9 cellular contexts compared by ENCODE assay signal in genomic region chr2:230668939-230669303, GRCh38. TPM values are rescaled to one million over a fixed set of nuclear protein-coding genes. Genes with fewer than 3 reads are reported as not detected.
A peak's percentile ranks its signal among the peaks of the same experiment; 100 is the strongest.
DNase-seq lines count a peak whose midpoint lies in the region; ATAC-seq and TF ChIP-seq lines count a peak whose summit lies in the region.
"Had no signal": no experiment of that assay in that cellular context is flagged by ENCODE, and none has a peak within 500 bp of the region (broad histone marks: within the 10 kb centered on the region; RNA-seq: fewer than 3 reads in every experiment).

No MANE protein-coding gene starts in this region.

- H3K4me3 ChIP-seq in KMS-11 (IDR thresholded peaks at IDR 0.05; ENCODE audit: insufficient read depth, low read depth, low read length) (no peak overlapping the region), Caco-2 (ENCODE audit: low read depth, low read length) (no peak overlapping the region), gastroesophageal sphincter (no peak overlapping the region), A673 (ENCODE audit: low read depth, low read length, poor library complexity, severe bottlenecking) (no peak overlapping the region)

- no peak for TF ChIP-seq POLR2A in gastroesophageal sphincter (IDR thresholded peaks at IDR 0.05)

- H3K9ac ChIP-seq in KMS-11: peak overlapping the region; percentile 71

- H3K27ac Mint-ChIP-seq in Caco-2 (ENCODE audit: unreplicated experiment): no peak overlapping the region

- H3K27ac ChIP-seq in KMS-11: peak overlapping the region; percentile 96
- peak overlapping the region in 1 of 4 donors; percentile 29 for H3K27ac ChIP-seq in gastroesophageal sphincter
- H3K27ac ChIP-seq in A673 (ENCODE audit: low read depth, low read length, poor library complexity, severe bottlenecking): no peak overlapping the region

- H3K36me3 Mint-ChIP-seq in Caco-2 (ENCODE audit: insufficient read depth, unreplicated experiment): no peaks in the 10 kb centered on the region

- no peak overlapping the region for H3K4me3 Mint-ChIP-seq in Caco-2 (ENCODE audit: unreplicated experiment)

- no peak for TF ChIP-seq CTCF in KMS-11 (conservative IDR thresholded peaks at IDR 0.05; ENCODE audit: low read depth, low read length)
- TF ChIP-seq CTCF in Caco-2 (IDR thresholded peaks at IDR 0.05; ENCODE audit: insufficient read depth in 1 of 2, low read depth in 1 of 2, low read length in 1 of 2, severe bottlenecking in 1 of 2, unreplicated experiment in 1 of 2): no peak
- TF ChIP-seq CTCF in gastroesophageal sphincter (IDR thresholded peaks at IDR 0.05): no peak
- TF ChIP-seq CTCF in A673 (conservative IDR thresholded peaks at IDR 0.05; ENCODE audit: low read depth, low read length): no peak

- no peaks in the 10 kb centered on the region for H3K79me2 ChIP-seq in KMS-11 (ENCODE audit: insufficient read depth, low read depth)

- H2AFZ ChIP-seq in KMS-11 (ENCODE audit: low read depth): peak overlapping the region; percentile 62; the same call in 1 of the 2 replicates

- H3K4me1 Mint-ChIP-seq in Caco-2 (ENCODE audit: low read depth, unreplicated experiment): peaks cover 10% of the 10 kb centered on the region

- H3K9me3 Mint-ChIP-seq in Caco-2 (ENCODE audit: unreplicated experiment): no peaks in the 10 kb centered on the region

- DNase-seq in left ventricle myocardium superior (no peak), Caco-2 (no peak), NCI-H446 (lab: John Stamatoyannopoulos, UW) (no peak), A673 (ENCODE audit: low spot score) (no peak)
- DNase-seq: dermis blood vessel endothelial cell had no signal

- H3K36me3 ChIP-seq in KMS-11 (ENCODE audit: insufficient read depth) (no peaks in the 10 kb centered on the region), Caco-2 (ENCODE audit: control insufficient read depth, insufficient read depth, low read length) (no peaks in the 10 kb centered on the region), gastroesophageal sphincter (no peaks in the 10 kb centered on the region), A673 (ENCODE audit: insufficient read depth, low read length, poor library complexity, severe bottlenecking) (no peaks in the 10 kb centered on the region)

- intact Hi-C loops in left ventricle myocardium superior (cut with micrococcal nuclease): no loop called here
- intact Hi-C loops in Caco-2 (cut with micrococcal nuclease; ENCODE audit: unreplicated experiment): no loop called here
- intact Hi-C loops in A673 (cut with micrococcal nuclease; ENCODE audit: unreplicated experiment): no loop called here

- H3K4me2 ChIP-seq in KMS-11: peak overlapping the region; percentile 95

- no peaks in the 10 kb centered on the region for H4K20me1 ChIP-seq in KMS-11 (ENCODE audit: insufficient read depth)

- peak; percentile 42 for ATAC-seq in GM18511 (IDR thresholded peaks at IDR 0.05; ENCODE audit: unreplicated experiment)
- peak; percentile 31 for ATAC-seq in GM21717 (IDR thresholded peaks at IDR 0.05; ENCODE audit: unreplicated experiment)
- peak; percentile 11 for ATAC-seq in left ventricle myocardium superior
- no peak for ATAC-seq in gastroesophageal sphincter

- H3K9me3 ChIP-seq in Caco-2: no peaks in the 10 kb centered on the region
- no peaks in the 10 kb centered on the region for H3K9me3 ChIP-seq in gastroesophageal sphincter
- no peaks in the 10 kb centered on the region for H3K9me3 ChIP-seq in A673 (ENCODE audit: low read depth, low read length, poor library complexity, severe bottlenecking)

- H3K4me1 ChIP-seq in KMS-11 (ENCODE audit: low read depth, poor library complexity, severe bottlenecking): peaks cover 73% of the 10 kb centered on the region
- peaks cover 7% of the 10 kb centered on the region for H3K4me1 ChIP-seq in Caco-2
- peaks cover 0 to 8% (median 0%) of the 10 kb centered on the region in 3 donors for H3K4me1 ChIP-seq in gastroesophageal sphincter
- no peaks in the 10 kb centered on the region for H3K4me1 ChIP-seq in A673 (ENCODE audit: insufficient read depth, low read length, poor library complexity, severe bottlenecking)

- POLR2A ChIA-PET in Caco-2 (lab: Charles Lee): no interaction called here
- POLR2A ChIA-PET in A673 (lab: Charles Lee; ENCODE audit: low non-redundant PET): no interaction called here

- no peaks in the 10 kb centered on the region for H3K27me3 Mint-ChIP-seq in Caco-2 (ENCODE audit: insufficient read depth, unreplicated experiment)

- BruUV-seq in Caco-2 (replicated peaks; lab: Mats Ljungman, UMichigan) (no TSS peak), A673 (replicated peaks; lab: Mats Ljungman, UMichigan) (no TSS peak)

- no peaks in the 10 kb centered on the region for H3K27me3 ChIP-seq in KMS-11 (ENCODE audit: insufficient read depth, low read depth)
- H3K27me3 ChIP-seq in Caco-2 (replicated peaks; ENCODE audit: control insufficient read depth, insufficient read depth, low read length): no peaks in the 10 kb centered on the region
- no peaks in the 10 kb centered on the region for H3K27me3 ChIP-seq in gastroesophageal sphincter
- H3K27me3 ChIP-seq in A673 (replicated peaks; ENCODE audit: insufficient read depth, low read depth, low read length, poor library complexity): no peaks in the 10 kb centered on the region

- CTCF ChIA-PET in Caco-2 (lab: Charles Lee) (no interaction called here), A673 (lab: Charles Lee) (no interaction called here)

- WGBS in gastroesophageal sphincter (ENCODE audit: low coverage in 1 of 2), 2 donors: 86% methylated on average over 1 of the region's 2 CpGs; no CpG with 5 or more reads in 1 of the 2 donors

- no peak for TF ChIP-seq EP300 in gastroesophageal sphincter (IDR thresholded peaks at IDR 0.05)

RNA-seq across cellular contexts. Expression of gene CAB39, which starts 43.7 kb away (rescaled TPM):
- total RNA-seq in left ventricle myocardium superior: 86.2 TPM
- 33.2 and 40.4 TPM in 2 replicates for total RNA-seq in Caco-2 (2022)
- total RNA-seq in gastroesophageal sphincter: 100 to 1,000 TPM in 3 of 4 donors, 10 to 100 TPM in 1; 88.5 to 115 (median 108) TPM
- 50.9 and 58.2 TPM in 2 replicates for total RNA-seq in A673 (2021)
